In the genomic region with DNA sequence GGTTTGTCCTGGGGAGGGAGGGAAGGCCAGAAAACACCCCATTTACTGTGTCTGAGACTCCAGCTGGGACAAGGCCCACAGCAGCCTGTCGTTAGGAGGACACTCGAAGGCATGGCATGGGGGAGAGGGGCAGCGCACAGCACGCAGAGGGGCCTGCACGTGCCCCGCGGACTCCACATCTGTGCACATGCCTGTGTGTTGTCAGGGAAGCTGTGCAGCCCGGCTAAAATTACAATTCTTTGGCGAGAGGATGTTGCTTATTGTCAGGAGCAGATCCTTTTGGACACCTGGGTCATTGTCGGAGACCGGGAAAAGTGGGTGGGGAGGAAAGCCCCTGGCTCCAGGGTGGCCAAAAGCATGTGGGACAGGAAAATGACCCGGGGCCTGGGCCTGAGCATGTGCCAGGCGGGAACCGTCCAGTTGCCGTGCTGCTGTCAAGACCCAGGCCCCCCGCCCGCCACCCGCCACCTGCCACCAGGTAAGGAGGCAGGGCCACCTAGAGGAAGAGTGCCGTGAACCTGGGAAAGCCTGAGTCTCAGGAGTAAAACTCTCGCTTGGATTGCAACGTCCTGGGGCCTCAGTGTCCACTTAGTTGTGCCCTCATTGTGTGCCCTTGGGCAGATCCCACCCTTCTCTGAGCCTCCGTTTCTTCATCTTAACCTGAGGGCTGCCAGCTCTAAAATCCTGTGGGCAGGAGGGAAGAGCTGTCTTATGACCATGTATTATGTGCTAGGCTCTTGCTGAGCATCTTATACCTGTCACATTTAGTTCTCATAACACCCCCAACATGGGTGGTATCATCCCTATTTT, we compare ENCODE assay signal across 12 cellular contexts. TPM values are rescaled to one million over a fixed set of nuclear protein-coding genes. Genes with fewer than 3 reads are reported as not detected.
DNase-seq lines count a peak whose midpoint lies in the region; ATAC-seq and TF ChIP-seq lines count a peak whose summit lies in the region.
"Had no signal": no experiment of that assay in that cellular context is flagged by ENCODE, and none has a peak within 500 bp of the region (broad histone marks: within the 10 kb centered on the region; RNA-seq: fewer than 3 reads in every experiment).

No MANE protein-coding gene starts in this region.

- peaks cover 89 to 94% of the 10 kb centered on the region in 2 donors for H3K4me1 ChIP-seq in naive thymus-derived CD4-positive, alpha-beta T cell (ENCODE audit: control insufficient read depth in 2 of 2, insufficient read depth in 2 of 2, low read length in 2 of 2)

- no peaks in the 10 kb centered on the region for H3K9me3 Mint-ChIP-seq in activated naive CD4-positive, alpha-beta T cell treated with anti-CD3 and anti-CD28 coated beads, Interleukin-2, amount 50 U/mL, for 24 hours
- H3K9me3 Mint-ChIP-seq in chondrocyte (ENCODE audit: low read depth) (no peaks in the 10 kb centered on the region), type B pancreatic cell (no peaks in the 10 kb centered on the region)
- H3K9me3 Mint-ChIP-seq in naive thymus-derived CD4-positive, alpha-beta T cell: no peaks in the 10 kb centered on the region

- no peak for ATAC-seq in naive thymus-derived CD4-positive, alpha-beta T cell
- no peak for ATAC-seq in GM18517 (IDR thresholded peaks at IDR 0.05; ENCODE audit: unreplicated experiment)
- ATAC-seq in activated CD4-positive, CD25-positive, alpha-beta regulatory T cell treated with anti-CD3 and anti-CD28 coated beads, Interleukin-2, amount 50 U/mL, for 24 hours: no peak

- H3K27ac Mint-ChIP-seq in activated naive CD4-positive, alpha-beta T cell treated with anti-CD3 and anti-CD28 coated beads, Interleukin-2, amount 50 U/mL, for 24 hours: peak overlapping the region; percentile 95
- no peak overlapping the region for H3K27ac Mint-ChIP-seq in chondrocyte (ENCODE audit: unreplicated experiment)
- H3K27ac Mint-ChIP-seq in naive thymus-derived CD4-positive, alpha-beta T cell: peak overlapping the region; percentile 89 to 98 (median 95)
- H3K27ac Mint-ChIP-seq in type B pancreatic cell: peak overlapping the region; percentile 93

- intact Hi-C loops in naive thymus-derived CD4-positive, alpha-beta T cell (cut with micrococcal nuclease): no loop called here

- H3K36me3 ChIP-seq in naive thymus-derived CD4-positive, alpha-beta T cell (ENCODE audit: control insufficient read depth in 2 of 3, insufficient read depth in 3 of 3, low read length in 3 of 3): peaks cover 0 to 82% (median 24%) of the 10 kb centered on the region in 3 experiments

- no peak for TF ChIP-seq CTCF in chondrocyte (IDR thresholded peaks at IDR 0.05)
- TF ChIP-seq CTCF in type B pancreatic cell (conservative IDR thresholded peaks at IDR 0.05): no peak

- DNase-seq in activated naive CD4-positive, alpha-beta T cell treated with anti-CD3 and anti-CD28 coated beads, Interleukin-2, amount 50 U/mL, for 16 hours: no peak
- DNase-seq in chondrocyte (ENCODE audit: low spot score) (peak; percentile 62), type B pancreatic cell (ENCODE audit: extremely low spot score, unreplicated experiment) (no peak), NOMO-1 treated with DMSO at 0.1 percent for 48 hours (lab: John Stamatoyannopoulos, UW; ENCODE audit: unreplicated experiment) (no peak)
- no peak for DNase-seq in naive thymus-derived CD4-positive, alpha-beta T cell
- DNase-seq: activated gamma-delta T cell treated with Interleukin-2 at 50 U/mL for 16 hours, C1 segment of cervical spinal cord, NCI-H187 had no signal

- H3K27me3 Mint-ChIP-seq in activated naive CD4-positive, alpha-beta T cell treated with anti-CD3 and anti-CD28 coated beads, Interleukin-2, amount 50 U/mL, for 24 hours: no peaks in the 10 kb centered on the region
- H3K27me3 Mint-ChIP-seq in chondrocyte (ENCODE audit: low read depth) (peaks cover 3% of the 10 kb centered on the region), type B pancreatic cell (no peaks in the 10 kb centered on the region)
- no peaks in the 10 kb centered on the region for H3K27me3 Mint-ChIP-seq in naive thymus-derived CD4-positive, alpha-beta T cell

- CTCF ChIA-PET in naive thymus-derived CD4-positive, alpha-beta T cell (lab: Charles Lee): interaction anchor here (0.8 to 3.0 kb wide), 7 partner anchors 9 to 57 kb away, joined by 3 to 15 read pairs (median 9); no protein-coding TSS in a partner anchor

- no peak overlapping the region for H3K4me3 ChIP-seq in naive thymus-derived CD4-positive, alpha-beta T cell (ENCODE audit: low read length)

- H3K4me1 Mint-ChIP-seq in activated naive CD4-positive, alpha-beta T cell treated with anti-CD3 and anti-CD28 coated beads, Interleukin-2, amount 50 U/mL, for 24 hours: peaks cover 90% of the 10 kb centered on the region
- H3K4me1 Mint-ChIP-seq in chondrocyte (ENCODE audit: low read depth): peaks cover 24% of the 10 kb centered on the region
- peaks cover 72 to 96% (median 94%) of the 10 kb centered on the region in 7 donors for H3K4me1 Mint-ChIP-seq in naive thymus-derived CD4-positive, alpha-beta T cell
- peaks cover 19% of the 10 kb centered on the region for H3K4me1 Mint-ChIP-seq in type B pancreatic cell (ENCODE audit: unreplicated experiment)

- peaks cover 28% of the 10 kb centered on the region for H3K36me3 Mint-ChIP-seq in activated naive CD4-positive, alpha-beta T cell treated with anti-CD3 and anti-CD28 coated beads, Interleukin-2, amount 50 U/mL, for 24 hours
- H3K36me3 Mint-ChIP-seq in chondrocyte (ENCODE audit: low read depth): no peaks in the 10 kb centered on the region
- peaks cover 6 to 36% (median 14%) of the 10 kb centered on the region in 5 donors for H3K36me3 Mint-ChIP-seq in naive thymus-derived CD4-positive, alpha-beta T cell
- H3K36me3 Mint-ChIP-seq in type B pancreatic cell: peaks cover 5% of the 10 kb centered on the region

- POLR2A ChIA-PET in naive thymus-derived CD4-positive, alpha-beta T cell (lab: Charles Lee): interaction anchor here (0.6 to 25.7 kb wide), 5 partner anchors 11 to 107 kb away, joined by 3 to 863 read pairs (median 7); no protein-coding TSS in a partner anchor

- no peaks in the 10 kb centered on the region for H3K27me3 ChIP-seq in naive thymus-derived CD4-positive, alpha-beta T cell (ENCODE audit: control insufficient read depth in 2 of 2, insufficient read depth in 2 of 2, low read length in 2 of 2)

- H3K27ac ChIP-seq in naive thymus-derived CD4-positive, alpha-beta T cell (ENCODE audit: low read depth, low read length): peak overlapping the region; percentile 93

- H3K4me3 Mint-ChIP-seq in activated naive CD4-positive, alpha-beta T cell treated with anti-CD3 and anti-CD28 coated beads, Interleukin-2, amount 50 U/mL, for 24 hours: peak overlapping the region; percentile 86
- H3K4me3 Mint-ChIP-seq in chondrocyte (ENCODE audit: unreplicated experiment) (no peak overlapping the region), type B pancreatic cell (peak overlapping the region; percentile 31)
- peak overlapping the region; percentile 36 to 98 (median 70) for H3K4me3 Mint-ChIP-seq in naive thymus-derived CD4-positive, alpha-beta T cell

- no peaks in the 10 kb centered on the region for H3K9me3 ChIP-seq in naive thymus-derived CD4-positive, alpha-beta T cell (ENCODE audit: control insufficient read depth in 2 of 3, low read length in 3 of 3)

RNA-seq across cellular contexts. Expression of a gene that starts 7.2 kb away (rescaled TPM):
- total RNA-seq in chondrocyte: 0.49 to 1.3 TPM in 2 of 3 replicates, not detected in the other
- total RNA-seq in naive thymus-derived CD4-positive, alpha-beta T cell: 100 to 1,000 TPM in 3 of 5 experiments, 10 to 100 TPM in 2; 91.1 to 271 (median 101) TPM
- 100 to 1,000 TPM; 220 to 300 TPM for polyA plus RNA-seq in naive thymus-derived CD4-positive, alpha-beta T cell
- total RNA-seq in type B pancreatic cell (ENCODE audit: low replicate concordance): 47.0 and 82.1 TPM in 2 replicates

RNA-seq across cellular contexts. Expression of a gene that starts 46.5 kb away (rescaled TPM):
- not detected in 3 replicates for total RNA-seq in chondrocyte
- total RNA-seq in naive thymus-derived CD4-positive, alpha-beta T cell: 1 to 10 TPM in 1 of 5 experiments, under 1 TPM in 4; 0.13 to 1.0 (median 0.19) TPM
- polyA plus RNA-seq in naive thymus-derived CD4-positive, alpha-beta T cell: not detected
- total RNA-seq in type B pancreatic cell (ENCODE audit: low replicate concordance): 0.31 TPM in 1 of 2 replicates, not detected in the other
- total RNA-seq: H4 had no signal

Comparison
In these comparisons a context has a peak if more than half of its experiments do, and no peak if none do; other contexts are left out.
1. RNA of a gene that starts 7.2 kb away (total RNA-seq): 91.1 to 271 TPM in naive thymus-derived CD4-positive, alpha-beta T cell and 47.0 to 82.1 TPM in type B pancreatic cell; 0.49 to 1.3 TPM in chondrocyte; every median in the first group is over 10 times any median in the second.